In genomic region chr12:22792198-22792597, GRCh38 we compare ENCODE assay signal across 22 cellular contexts.
DNase-seq lines count a peak whose midpoint lies in the region; ATAC-seq, FAIRE-seq and TF ChIP-seq lines count a peak whose summit lies in the region.
"Had no signal": no experiment of that assay in that cellular context is flagged by ENCODE, and none has a peak within 500 bp of the region (broad histone marks: within the 10 kb centered on the region; RNA-seq: fewer than 3 reads in every experiment).

No MANE protein-coding gene starts in this region.

- no peak overlapping the region for H3K27ac ChIP-seq in CD4-positive, alpha-beta memory T cell (ENCODE audit: low read depth, low read length)
- H3K27ac ChIP-seq: C4-2B, SJCRH30 had no signal

- no peak overlapping the region for H3K4me3 Mint-ChIP-seq in neural crest cell
- no peak overlapping the region for H3K4me3 Mint-ChIP-seq in CD4-positive, alpha-beta memory T cell
- no peak overlapping the region for H3K4me3 Mint-ChIP-seq in glutamatergic neuron (ENCODE audit: unreplicated experiment)
- H3K4me3 Mint-ChIP-seq: GM23338 had no signal

- H3K27ac Mint-ChIP-seq in neural crest cell (ENCODE audit: unreplicated experiment) (peak overlapping the region; percentile 2), glutamatergic neuron (ENCODE audit: unreplicated experiment) (no peak overlapping the region)
- no peak overlapping the region for H3K27ac Mint-ChIP-seq in CD4-positive, alpha-beta memory T cell
- H3K27ac Mint-ChIP-seq: GM23338 had no signal

- no peak for ATAC-seq in HG02642 (IDR thresholded peaks at IDR 0.05; ENCODE audit: poor library complexity, unreplicated experiment)
- ATAC-seq: GM23338, HepG2, K562, Panc1 had no signal

- CTCF ChIA-PET in CD4-positive, alpha-beta memory T cell (lab: Charles Lee; ENCODE audit: partially characterized antibody) = no interaction called here

- H3K9me3 Mint-ChIP-seq in neural crest cell (peaks cover 4% of the 10 kb centered on the region), glutamatergic neuron (ENCODE audit: unreplicated experiment) (no peaks in the 10 kb centered on the region)
- H3K9me3 Mint-ChIP-seq in CD4-positive, alpha-beta memory T cell = peaks cover 0 to 3% (median 0%) of the 10 kb centered on the region in 8 donors

- H3K9me3 ChIP-seq in CD4-positive, alpha-beta memory T cell (ENCODE audit: control insufficient read depth in 1 of 2, low read length in 2 of 2) = no peaks in the 10 kb centered on the region
- H3K9me3 ChIP-seq: SJCRH30 had no signal

- no peaks in the 10 kb centered on the region for H3K4me1 ChIP-seq in CD4-positive, alpha-beta memory T cell (ENCODE audit: insufficient read depth, low read length)
- H3K4me1 ChIP-seq: SJCRH30 had no signal

- POLR2A ChIA-PET in CD4-positive, alpha-beta memory T cell (lab: Charles Lee; ENCODE audit: partially characterized antibody) = no interaction called here

- intact Hi-C loops in CD4-positive, alpha-beta memory T cell (cut with micrococcal nuclease) = no loop called here

- no peaks in the 10 kb centered on the region for H3K27me3 Mint-ChIP-seq in neural crest cell (ENCODE audit: low read depth)
- peaks cover 0 to 3% of the 10 kb centered on the region in 2 donors for H3K27me3 Mint-ChIP-seq in CD4-positive, alpha-beta memory T cell
- no peaks in the 10 kb centered on the region for H3K27me3 Mint-ChIP-seq in glutamatergic neuron (ENCODE audit: unreplicated experiment)

- no peaks in the 10 kb centered on the region for H3K36me3 ChIP-seq in bronchial epithelial cell (ENCODE audit: control insufficient read depth, insufficient read depth, low read length)
- H3K36me3 ChIP-seq in CD4-positive, alpha-beta memory T cell (ENCODE audit: insufficient read depth, low read length) = no peaks in the 10 kb centered on the region
- H3K36me3 ChIP-seq: SJCRH30 had no signal

- no peaks in the 10 kb centered on the region for H3K36me3 Mint-ChIP-seq in neural crest cell (ENCODE audit: low read depth)
- H3K36me3 Mint-ChIP-seq in CD4-positive, alpha-beta memory T cell = no peaks in the 10 kb centered on the region
- H3K36me3 Mint-ChIP-seq in glutamatergic neuron (ENCODE audit: unreplicated experiment) = no peaks in the 10 kb centered on the region

- TF ChIP-seq CTCF in bronchial epithelial cell (IDR thresholded peaks at IDR 0.05; ENCODE audit: insufficient read depth, low read length, severe bottlenecking) (no peak), neural crest cell (conservative IDR thresholded peaks at IDR 0.05) (no peak), glutamatergic neuron (IDR thresholded peaks at IDR 0.05; ENCODE audit: partially characterized antibody, unreplicated experiment) (no peak)

- no peaks in the 10 kb centered on the region for H3K27me3 ChIP-seq in bronchial epithelial cell (ENCODE audit: control insufficient read depth, insufficient read depth, low read length)
- H3K27me3 ChIP-seq in CD4-positive, alpha-beta memory T cell (ENCODE audit: insufficient read depth, low read length) = no peaks in the 10 kb centered on the region
- H3K27me3 ChIP-seq: SJCRH30 had no signal

- peak; percentile 59 for DNase-seq in NCI-H82 (lab: John Stamatoyannopoulos, UW)
- DNase-seq in NCI-H82 treated with DMSO at 0.1 percent for 48 hours (lab: John Stamatoyannopoulos, UW; ENCODE audit: unreplicated experiment) = no peak
- DNase-seq in OCI-M1 (lab: John Stamatoyannopoulos, UW) = peak; percentile 40
- DNase-seq in bronchial epithelial cell (ENCODE audit: low read depth) = peak; percentile 57
- no peak for DNase-seq in neural crest cell (ENCODE audit: low read depth, low spot score)
- DNase-seq in CD4-positive, alpha-beta memory T cell = no peak
- no peak for DNase-seq in glutamatergic neuron
- DNase-seq: 8988T, DMS79, MM.1S, NCI-H1048, NCI-H1417 treated with DMSO at 0.1 percent for 48 hours, NCI-H187, NCI-H69, SJCRH30 had no signal

- H3K4me1 Mint-ChIP-seq in neural crest cell (peaks cover 10% of the 10 kb centered on the region), glutamatergic neuron (ENCODE audit: low read depth, unreplicated experiment) (peaks cover under 1% of the 10 kb centered on the region)
- H3K4me1 Mint-ChIP-seq in CD4-positive, alpha-beta memory T cell = no peaks in the 10 kb centered on the region
- H3K4me1 Mint-ChIP-seq: GM23338 had no signal

- FAIRE-seq in bronchial epithelial cell (lab: Jason Lieb, UNC) = no peak
- FAIRE-seq: GM12891, HepG2, K562 had no signal

- H3K4me3 ChIP-seq in bronchial epithelial cell (ENCODE audit: low read depth, low read length) = no peak overlapping the region
- H3K4me3 ChIP-seq in CD4-positive, alpha-beta memory T cell (ENCODE audit: low read length in 2 of 2) = no peak overlapping the region
- H3K4me3 ChIP-seq: GM23338, K562, SJCRH30 had no signal

Comparison
In these comparisons a context has a peak if more than half of its experiments do, and no peak if none do; other contexts are left out.
1. DNase-seq: peak in NCI-H82 (single experiment), OCI-M1 (single experiment) and bronchial epithelial cell (single experiment); none in NCI-H82 treated with DMSO at 0.1 percent for 48 hours (single experiment), neural crest cell (single experiment), CD4-positive, alpha-beta memory T cell (0 of 5) and glutamatergic neuron (single experiment).